Comparison of ENCODE assay signal across 6 cellular contexts in genomic region chr17:78849026-78849425, GRCh38. TPM values are rescaled to one million over a fixed set of nuclear protein-coding genes. Genes with fewer than 3 reads are reported as not detected.
"Had no signal": no experiment of that assay in that cellular context is flagged by ENCODE, and none has a peak within 500 bp of the region (broad histone marks: within the 10 kb centered on the region; RNA-seq: fewer than 3 reads in every experiment).

No MANE protein-coding gene starts in this region.

- H3K27ac Mint-ChIP-seq: IgD-negative memory B cell had no signal

- H3K36me3 Mint-ChIP-seq: IgD-negative memory B cell had no signal

- H3K27me3 Mint-ChIP-seq: IgD-negative memory B cell had no signal

- ATAC-seq: HepG2, K562 had no signal

- H3K27ac ChIP-seq: HL-60 had no signal

- H3K9me3 Mint-ChIP-seq: IgD-negative memory B cell had no signal

- H3K4me3 ChIP-seq: K562 had no signal

- DNase-seq: IMR-90, KBM-7 had no signal

- H3K4me3 Mint-ChIP-seq: IgD-negative memory B cell had no signal

RNA-seq across cellular contexts. Expression of gene CEP295NL, which starts 54.0 kb away (rescaled TPM):
- total RNA-seq: HepG2, K562 had no signal
- polyA plus RNA-seq: HepG2, K562 had no signal
